1 cellular context compared by ENCODE assay signal in genomic region chr11:34830648-34831047, GRCh38.
TF ChIP-seq lines count a peak whose summit lies in the region.

No MANE protein-coding gene starts in this region.

TF ChIP-seq in K562, 482 proteins besides CTCF, POLR2A, EP300 and RAD21 (continued from another document):
- TF ChIP-seq, protein P1, sequence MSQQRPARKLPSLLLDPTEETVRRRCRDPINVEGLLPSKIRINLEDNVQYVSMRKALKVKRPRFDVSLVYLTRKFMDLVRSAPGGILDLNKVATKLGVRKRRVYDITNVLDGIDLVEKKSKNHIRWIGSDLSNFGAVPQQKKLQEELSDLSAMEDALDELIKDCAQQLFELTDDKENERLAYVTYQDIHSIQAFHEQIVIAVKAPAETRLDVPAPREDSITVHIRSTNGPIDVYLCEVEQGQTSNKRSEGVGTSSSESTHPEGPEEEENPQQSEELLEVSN (IDR thresholded peaks at IDR 0.05; ENCODE audit: borderline replicate concordance in 1 of 2, extremely low read depth in 1 of 2, insufficient read depth in 1 of 2, insufficient read length in 1 of 2, low read depth in 1 of 2, low read length in 1 of 2, poor library complexity in 1 of 2, severe bottlenecking in 1 of 2): peak in 1 of 2 experiments; percentile 9
- TF ChIP-seq TEAD2 (tag; IDR thresholded peaks at IDR 0.05): 0 out of 2 replicates have a peak, but pooled peaks have one; percentile 19
- TF ChIP-seq HDAC8 (tag; IDR thresholded peaks at IDR 0.05): peak; percentile 85
- no peak for TF ChIP-seq YY1 (IDR thresholded peaks at IDR 0.05; ENCODE audit: borderline replicate concordance in 1 of 3, control insufficient read depth in 1 of 3, extremely low read depth in 1 of 3, insufficient read depth in 3 of 3, insufficient read length in 1 of 3, insufficient replicate concordance in 2 of 3, low read depth in 1 of 3, low read length in 2 of 3)
- TF ChIP-seq RBFOX2 (IDR thresholded peaks at IDR 0.05; ENCODE audit: low read depth, low read length): 0 out of 2 replicates have a peak, but pooled peaks have one; percentile 24
- 0 out of 2 replicates have a peak, but pooled peaks have one; percentile 41 for TF ChIP-seq ZNF583 (CRISPR knock-in tag; IDR thresholded peaks at IDR 0.05)
- TF ChIP-seq ZNF551 (CRISPR knock-in tag; IDR thresholded peaks at IDR 0.05): no peak
- TF ChIP-seq ZNF584 (CRISPR knock-in tag; IDR thresholded peaks at IDR 0.05; ENCODE audit: low read depth): peak; percentile 78; the same call in 1 of the 2 replicates
- TF ChIP-seq FOXP1 (CRISPR knock-in tag; IDR thresholded peaks at IDR 0.05): no peak
- no peak for TF ChIP-seq ZEB2 (IDR thresholded peaks at IDR 0.05)
- peak; percentile 86 for TF ChIP-seq MECOM (CRISPR knock-in tag; IDR thresholded peaks at IDR 0.05)
- no peak for TF ChIP-seq ZNF224 (CRISPR knock-in tag; IDR thresholded peaks at IDR 0.05)
- TF ChIP-seq, protein P2, sequence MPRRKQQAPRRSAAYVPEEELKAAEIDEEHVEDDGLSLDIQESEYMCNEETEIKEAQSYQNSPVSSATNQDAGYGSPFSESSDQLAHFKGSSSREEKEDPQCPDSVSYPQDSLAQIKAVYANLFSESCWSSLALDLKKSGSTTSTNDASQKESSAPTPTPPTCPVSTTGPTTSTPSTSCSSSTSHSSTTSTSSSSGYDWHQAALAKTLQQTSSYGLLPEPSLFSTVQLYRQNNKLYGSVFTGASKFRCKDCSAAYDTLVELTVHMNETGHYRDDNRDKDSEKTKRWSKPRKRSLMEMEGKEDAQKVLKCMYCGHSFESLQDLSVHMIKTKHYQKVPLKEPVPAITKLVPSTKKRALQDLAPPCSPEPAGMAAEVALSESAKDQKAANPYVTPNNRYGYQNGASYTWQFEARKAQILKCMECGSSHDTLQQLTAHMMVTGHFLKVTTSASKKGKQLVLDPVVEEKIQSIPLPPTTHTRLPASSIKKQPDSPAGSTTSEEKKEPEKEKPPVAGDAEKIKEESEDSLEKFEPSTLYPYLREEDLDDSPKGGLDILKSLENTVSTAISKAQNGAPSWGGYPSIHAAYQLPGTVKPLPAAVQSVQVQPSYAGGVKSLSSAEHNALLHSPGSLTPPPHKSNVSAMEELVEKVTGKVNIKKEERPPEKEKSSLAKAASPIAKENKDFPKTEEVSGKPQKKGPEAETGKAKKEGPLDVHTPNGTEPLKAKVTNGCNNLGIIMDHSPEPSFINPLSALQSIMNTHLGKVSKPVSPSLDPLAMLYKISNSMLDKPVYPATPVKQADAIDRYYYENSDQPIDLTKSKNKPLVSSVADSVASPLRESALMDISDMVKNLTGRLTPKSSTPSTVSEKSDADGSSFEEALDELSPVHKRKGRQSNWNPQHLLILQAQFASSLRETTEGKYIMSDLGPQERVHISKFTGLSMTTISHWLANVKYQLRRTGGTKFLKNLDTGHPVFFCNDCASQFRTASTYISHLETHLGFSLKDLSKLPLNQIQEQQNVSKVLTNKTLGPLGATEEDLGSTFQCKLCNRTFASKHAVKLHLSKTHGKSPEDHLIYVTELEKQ (CRISPR knock-in tag; IDR thresholded peaks at IDR 0.05): peak; percentile 81
- TF ChIP-seq DIDO1 (tag; IDR thresholded peaks at IDR 0.05; ENCODE audit: low read depth): peak; percentile 45; the same call in 1 of the 2 replicates
- peak; percentile 77 for TF ChIP-seq PTTG1 (tag; IDR thresholded peaks at IDR 0.05; ENCODE audit: low read depth)
- TF ChIP-seq SMARCB1 (IDR thresholded peaks at IDR 0.05; ENCODE audit: insufficient read length, low read depth): no peak
- no peak for TF ChIP-seq NR4A1 (CRISPR knock-in tag; IDR thresholded peaks at IDR 0.05)
- peak; percentile 54; the same call in 1 of the 2 replicates for TF ChIP-seq NR4A1 (tag; IDR thresholded peaks at IDR 0.05)
- peak; percentile 81 for TF ChIP-seq ZNF589 (CRISPR knock-in tag; IDR thresholded peaks at IDR 0.05; ENCODE audit: low read depth)
- TF ChIP-seq TAF7 (tag; IDR thresholded peaks at IDR 0.05): no peak
- TF ChIP-seq PHB (CRISPR knock-in tag; IDR thresholded peaks at IDR 0.05): no peak
- peak; percentile 94 for TF ChIP-seq SMAD4 (CRISPR knock-in tag; conservative IDR thresholded peaks at IDR 0.05)
- TF ChIP-seq, protein P3, sequence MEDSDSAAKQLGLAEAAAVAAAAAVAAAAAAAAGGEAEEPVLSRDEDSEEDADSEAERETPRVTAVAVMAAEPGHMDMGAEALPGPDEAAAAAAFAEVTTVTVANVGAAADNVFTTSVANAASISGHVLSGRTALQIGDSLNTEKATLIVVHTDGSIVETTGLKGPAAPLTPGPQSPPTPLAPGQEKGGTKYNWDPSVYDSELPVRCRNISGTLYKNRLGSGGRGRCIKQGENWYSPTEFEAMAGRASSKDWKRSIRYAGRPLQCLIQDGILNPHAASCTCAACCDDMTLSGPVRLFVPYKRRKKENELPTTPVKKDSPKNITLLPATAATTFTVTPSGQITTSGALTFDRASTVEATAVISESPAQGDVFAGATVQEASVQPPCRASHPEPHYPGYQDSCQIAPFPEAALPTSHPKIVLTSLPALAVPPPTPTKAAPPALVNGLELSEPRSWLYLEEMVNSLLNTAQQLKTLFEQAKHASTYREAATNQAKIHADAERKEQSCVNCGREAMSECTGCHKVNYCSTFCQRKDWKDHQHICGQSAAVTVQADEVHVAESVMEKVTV (CRISPR knock-in tag; IDR thresholded peaks at IDR 0.05): no peak
- TF ChIP-seq CBX3 (IDR thresholded peaks at IDR 0.05; ENCODE audit: borderline replicate concordance in 1 of 2, low read length in 2 of 2): no peak
- peak; percentile 75 for TF ChIP-seq IRF9 (tag; IDR thresholded peaks at IDR 0.05)
- TF ChIP-seq CXXC5 (CRISPR knock-in tag; IDR thresholded peaks at IDR 0.05): peak; percentile 61
- TF ChIP-seq PML (IDR thresholded peaks at IDR 0.05; ENCODE audit: low read length): no peak
- no peak for TF ChIP-seq FOXK2 (conservative IDR thresholded peaks at IDR 0.05 in 1 of 2, IDR thresholded peaks at IDR 0.05 in 1 of 2; ENCODE audit: low read depth in 2 of 2)
- TF ChIP-seq, protein P4, sequence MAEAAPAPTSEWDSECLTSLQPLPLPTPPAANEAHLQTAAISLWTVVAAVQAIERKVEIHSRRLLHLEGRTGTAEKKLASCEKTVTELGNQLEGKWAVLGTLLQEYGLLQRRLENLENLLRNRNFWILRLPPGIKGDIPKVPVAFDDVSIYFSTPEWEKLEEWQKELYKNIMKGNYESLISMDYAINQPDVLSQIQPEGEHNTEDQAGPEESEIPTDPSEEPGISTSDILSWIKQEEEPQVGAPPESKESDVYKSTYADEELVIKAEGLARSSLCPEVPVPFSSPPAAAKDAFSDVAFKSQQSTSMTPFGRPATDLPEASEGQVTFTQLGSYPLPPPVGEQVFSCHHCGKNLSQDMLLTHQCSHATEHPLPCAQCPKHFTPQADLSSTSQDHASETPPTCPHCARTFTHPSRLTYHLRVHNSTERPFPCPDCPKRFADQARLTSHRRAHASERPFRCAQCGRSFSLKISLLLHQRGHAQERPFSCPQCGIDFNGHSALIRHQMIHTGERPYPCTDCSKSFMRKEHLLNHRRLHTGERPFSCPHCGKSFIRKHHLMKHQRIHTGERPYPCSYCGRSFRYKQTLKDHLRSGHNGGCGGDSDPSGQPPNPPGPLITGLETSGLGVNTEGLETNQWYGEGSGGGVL (CRISPR knock-in tag; IDR thresholded peaks at IDR 0.05): peak; percentile 52; the same call in 1 of the 2 replicates
- TF ChIP-seq, protein P5, sequence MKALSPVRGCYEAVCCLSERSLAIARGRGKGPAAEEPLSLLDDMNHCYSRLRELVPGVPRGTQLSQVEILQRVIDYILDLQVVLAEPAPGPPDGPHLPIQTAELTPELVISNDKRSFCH (CRISPR knock-in tag; IDR thresholded peaks at IDR 0.05): no peak
- TF ChIP-seq, protein P5 (tag; IDR thresholded peaks at IDR 0.05): peak; percentile 97
- TF ChIP-seq, protein P6, sequence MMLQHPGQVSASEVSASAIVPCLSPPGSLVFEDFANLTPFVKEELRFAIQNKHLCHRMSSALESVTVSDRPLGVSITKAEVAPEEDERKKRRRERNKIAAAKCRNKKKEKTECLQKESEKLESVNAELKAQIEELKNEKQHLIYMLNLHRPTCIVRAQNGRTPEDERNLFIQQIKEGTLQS (IDR thresholded peaks at IDR 0.05): 0 out of 2 replicates have a peak, but pooled peaks have one; percentile 14
- TF ChIP-seq, protein P6 (CRISPR knock-in tag; conservative IDR thresholded peaks at IDR 0.05): no peak
